In genomic region chr4:96189761-96190160, GRCh38 we compare ENCODE assay signal across 30 cellular contexts.
"Had no signal": no experiment of that assay in that cellular context is flagged by ENCODE, and none has a peak within 500 bp of the region (broad histone marks: within the 10 kb centered on the region; RNA-seq: fewer than 3 reads in every experiment).

No MANE protein-coding gene starts in this region.

- ATAC-seq: effector memory CD8-positive, alpha-beta T cell; esophagus mucosa; foreskin keratinocyte; gastrocnemius medialis; gastroesophageal sphincter; heart left ventricle; heart right ventricle had no signal

- H3K9me3 Mint-ChIP-seq: endodermal cell had no signal

- H3K36me3 ChIP-seq: colonic mucosa, esophagus muscularis mucosa, esophagus squamous epithelium, gastrocnemius medialis, gastroesophageal sphincter, heart left ventricle, heart right ventricle had no signal

- H3K27ac Mint-ChIP-seq: dendritic cell treated with granulocyte-macrophage colony-stimulating factor and Interleukin-4, amounts not matched to agents 40 ng/mL and 50 ng/mL, for 4 days; effector memory CD8-positive, alpha-beta T cell; endodermal cell had no signal

- DNase-seq: colonic mucosa; cortex of kidney; dermis blood vessel endothelial cell; dorsolateral prefrontal cortex; effector CD4-positive, alpha-beta T cell; effector CD8-positive, alpha-beta T cell; effector memory CD4-positive, alpha-beta T cell; effector memory CD8-positive, alpha-beta T cell; endodermal cell; erythroblast; esophagus squamous epithelium; foreskin fibroblast; foreskin melanocyte; gastrocnemius medialis; glutamatergic neuron; head of caudate nucleus; heart left ventricle; heart right ventricle had no signal

- FAIRE-seq: colon, endometrium, endothelial cell of umbilical vein, frontal cortex had no signal

- H3K4me3 ChIP-seq: colonic mucosa, coronary artery, dorsolateral prefrontal cortex, esophagus muscularis mucosa, esophagus squamous epithelium, gastrocnemius medialis, gastroesophageal sphincter, heart left ventricle, heart right ventricle, hepatocyte had no signal

- H3K27ac ChIP-seq: colonic mucosa, coronary artery, dorsolateral prefrontal cortex, epithelial cell of prostate, esophagus muscularis mucosa, esophagus squamous epithelium, foreskin keratinocyte, gastrocnemius medialis, gastroesophageal sphincter, heart left ventricle, heart right ventricle, hepatocyte had no signal

- H3K4me2 ChIP-seq: hepatocyte had no signal

- H3K27me3 ChIP-seq: colonic mucosa, dorsolateral prefrontal cortex, esophagus muscularis mucosa, esophagus squamous epithelium, foreskin keratinocyte, gastrocnemius medialis, gastroesophageal sphincter, heart left ventricle, heart right ventricle, hepatocyte had no signal

- H3K4me3 Mint-ChIP-seq: dendritic cell treated with granulocyte-macrophage colony-stimulating factor and Interleukin-4, amounts not matched to agents 40 ng/mL and 50 ng/mL, for 4 days; effector memory CD8-positive, alpha-beta T cell; endodermal cell had no signal

- H3K79me2 ChIP-seq: hepatocyte had no signal

- H2AFZ ChIP-seq: hepatocyte had no signal

- H3K4me1 ChIP-seq: colonic mucosa, esophagus muscularis mucosa, esophagus squamous epithelium, foreskin keratinocyte, gastrocnemius medialis, gastroesophageal sphincter, heart left ventricle, heart right ventricle had no signal

- H3K27me3 Mint-ChIP-seq: dendritic cell treated with granulocyte-macrophage colony-stimulating factor and Interleukin-4, amounts not matched to agents 40 ng/mL and 50 ng/mL, for 4 days; effector memory CD8-positive, alpha-beta T cell had no signal

- H3K9me3 ChIP-seq: colonic mucosa, esophagus muscularis mucosa, esophagus squamous epithelium, gastrocnemius medialis, gastroesophageal sphincter, heart left ventricle had no signal
